ENCODE assay signal across 14 cellular contexts in genomic region chr12:81088221-81088620, GRCh38.
DNase-seq lines count a peak whose midpoint lies in the region; TF ChIP-seq lines count a peak whose summit lies in the region.
"Had no signal": no experiment of that assay in that cellular context is flagged by ENCODE, and none has a peak within 500 bp of the region (broad histone marks: within the 10 kb centered on the region; RNA-seq: fewer than 3 reads in every experiment).

No MANE protein-coding gene starts in this region.

- H3K4me3 Mint-ChIP-seq in nephron progenitor cell, result no peak overlapping the region
- H3K4me3 Mint-ChIP-seq: CD4-positive, alpha-beta memory T cell had no signal

- CTCF ChIA-PET in HEK293 (lab: Yijun Ruan, JAX), result no interaction called here

- no peaks in the 10 kb centered on the region for H3K36me3 Mint-ChIP-seq in nephron progenitor cell (ENCODE audit: low read depth)
- H3K36me3 Mint-ChIP-seq: CD4-positive, alpha-beta memory T cell had no signal

- no peaks in the 10 kb centered on the region for H3K36me3 ChIP-seq in HEK293 (ENCODE audit: control insufficient read depth in 2 of 2, insufficient read depth in 1 of 2, low read length in 2 of 2)

- peak overlapping the region; percentile 38 for H3K27ac Mint-ChIP-seq in nephron progenitor cell
- H3K27ac Mint-ChIP-seq: CD4-positive, alpha-beta memory T cell had no signal

- no peak overlapping the region for H3K27ac ChIP-seq in HEK293 (ENCODE audit: extremely low read depth, low read depth, low read length)

- no peaks in the 10 kb centered on the region for H3K9me3 Mint-ChIP-seq in nephron progenitor cell

- DNase-seq in NCI-H748 (lab: John Stamatoyannopoulos, UW; ENCODE audit: unreplicated experiment), result peak; percentile 71
- DNase-seq in nephron progenitor cell, result no peak
- no peak for DNase-seq in GM10266 (ENCODE audit: extremely low spot score)
- DNase-seq in activated effector memory CD4-positive, alpha-beta T cell treated with Interleukin-2 at 50 U/mL for 16 hours, result no peak
- DNase-seq in foreskin fibroblast, result no peak
- DNase-seq: C1 segment of cervical spinal cord; Calu3; CD4-positive, alpha-beta memory T cell; COR-L47; DMS53; DMS79 treated with DMSO at 0.1 percent for 48 hours; GF-D8; H7 had no signal

- peaks cover 68% of the 10 kb centered on the region for H3K4me1 Mint-ChIP-seq in nephron progenitor cell
- H3K4me1 Mint-ChIP-seq: CD4-positive, alpha-beta memory T cell had no signal

- H3K4me3 ChIP-seq in HEK293 (ENCODE audit: low read depth, low read length), result no peak overlapping the region
- H3K4me3 ChIP-seq in foreskin fibroblast (ENCODE audit: low read depth in 1 of 2, low read length in 2 of 2), result no peak overlapping the region

- H3K27me3 Mint-ChIP-seq in nephron progenitor cell (ENCODE audit: low read depth, poor library complexity), result no peaks in the 10 kb centered on the region
- H3K27me3 Mint-ChIP-seq: CD4-positive, alpha-beta memory T cell had no signal

- POLR2A ChIA-PET in HEK293 (lab: Yijun Ruan, JAX), result no interaction called here

- no peaks in the 10 kb centered on the region for H3K9me3 ChIP-seq in HEK293 (ENCODE audit: control insufficient read depth, insufficient read depth, low read depth, low read length)

- TF ChIP-seq CTCF in HEK293 (tag by site-specific recombination; IDR thresholded peaks at IDR 0.05), result no peak
- TF ChIP-seq CTCF in nephron progenitor cell (IDR thresholded peaks at IDR 0.05), result no peak
- no peak for TF ChIP-seq CTCF in GM10266 (IDR thresholded peaks at IDR 0.05; ENCODE audit: control insufficient read depth, insufficient read depth, low read depth, missing control alignments)
- no peak for TF ChIP-seq CTCF in foreskin fibroblast (IDR thresholded peaks at IDR 0.05; ENCODE audit: low read depth, low read length)

- H3K4me1 ChIP-seq in HEK293 (ENCODE audit: control insufficient read depth, insufficient read depth, low read length), result no peaks in the 10 kb centered on the region

TF ChIP-seq in HEK293, 187 proteins besides CTCF, POLR2A, EP300 and RAD21:
- TF ChIP-seq ZNF155 (tag by site-specific recombination; IDR thresholded peaks at IDR 0.05), result no peak
- peak; percentile 41; the same call in 1 of the 2 replicates for TF ChIP-seq OSR2 (tag by site-specific recombination; IDR thresholded peaks at IDR 0.05)
- TF ChIP-seq ZNF157 (tag by site-specific recombination; IDR thresholded peaks at IDR 0.05), result no peak
- no peak for TF ChIP-seq ZNF121 (tag by site-specific recombination; IDR thresholded peaks at IDR 0.05)
- peak; percentile 74 for TF ChIP-seq PRDM6 (tag by site-specific recombination; IDR thresholded peaks at IDR 0.05)
- TF ChIP-seq ZNF843 (tag by site-specific recombination; IDR thresholded peaks at IDR 0.05), result peak; percentile 37; the same call in 1 of the 2 replicates
- no peak for TF ChIP-seq SCRT2 (tag by site-specific recombination; IDR thresholded peaks at IDR 0.05)
- TF ChIP-seq, protein P1, sequence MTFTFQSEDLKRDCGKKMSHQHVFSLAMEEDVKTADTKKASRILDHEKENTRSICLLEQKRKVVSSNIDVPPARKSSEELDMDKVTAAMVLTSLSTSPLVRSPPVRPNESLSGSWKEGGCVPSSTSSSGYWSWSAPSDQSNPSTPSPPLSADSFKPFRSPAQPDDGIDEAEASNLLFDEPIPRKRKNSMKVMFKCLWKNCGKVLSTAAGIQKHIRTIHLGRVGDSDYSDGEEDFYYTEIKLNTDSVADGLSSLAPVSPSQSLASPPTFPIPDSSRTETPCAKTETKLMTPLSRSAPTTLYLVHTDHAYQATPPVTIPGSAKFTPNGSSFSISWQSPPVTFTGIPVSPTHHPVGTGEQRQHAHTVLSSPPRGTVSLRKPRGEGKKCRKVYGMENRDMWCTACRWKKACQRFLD (tag by site-specific recombination; IDR thresholded peaks at IDR 0.05), result no peak
- TF ChIP-seq KLF9 (tag by site-specific recombination; IDR thresholded peaks at IDR 0.05; ENCODE audit: low read depth), result no peak
- TF ChIP-seq FEZF1 (tag by site-specific recombination; IDR thresholded peaks at IDR 0.05), result peak; percentile 47; the same call in 1 of the 2 replicates
- TF ChIP-seq ZSCAN5A (tag by site-specific recombination; IDR thresholded peaks at IDR 0.05), result no peak
